Comparison of ENCODE assay signal across 13 cellular contexts in genomic region chr2:172458561-172459124, GRCh38.
"Had no signal": no experiment of that assay in that cellular context is flagged by ENCODE, and none has a peak within 500 bp of the region (broad histone marks: within the 10 kb centered on the region; RNA-seq: fewer than 3 reads in every experiment).

No MANE protein-coding gene starts in this region.

- H3K27me3 ChIP-seq: right atrium auricular region had no signal

- H3K27ac Mint-ChIP-seq: activated CD4-positive, alpha-beta T cell treated with anti-CD3 and anti-CD28 coated beads, Interleukin-2, amount 10 ng/mL, durations not matched to agents 24 days and 14 days; dendritic cell treated with granulocyte-macrophage colony-stimulating factor and Interleukin-4, amounts not matched to agents 40 ng/mL and 50 ng/mL, for 4 days had no signal

- H3K4me3 Mint-ChIP-seq: activated CD4-positive, alpha-beta T cell treated with anti-CD3 and anti-CD28 coated beads, Interleukin-2, amount 10 ng/mL, durations not matched to agents 24 days and 14 days; central memory CD8-positive, alpha-beta T cell; dendritic cell treated with granulocyte-macrophage colony-stimulating factor and Interleukin-4, amounts not matched to agents 40 ng/mL and 50 ng/mL, for 4 days; effector memory CD8-positive, alpha-beta T cell; stimulated activated naive CD8-positive, alpha-beta T cell treated with anti-CD3 and anti-CD28 coated beads, Interleukin-15, amount 100 ng/mL, for 72 hours had no signal

- ATAC-seq: effector memory CD8-positive, alpha-beta T cell; stimulated activated naive CD8-positive, alpha-beta T cell treated with anti-CD3 and anti-CD28 coated beads, Interleukin-15, amount 100 ng/mL, for 72 hours had no signal

- H3K27me3 Mint-ChIP-seq: central memory CD8-positive, alpha-beta T cell; effector memory CD8-positive, alpha-beta T cell; stimulated activated naive CD8-positive, alpha-beta T cell treated with anti-CD3 and anti-CD28 coated beads, Interleukin-15, amount 100 ng/mL, for 72 hours had no signal

- H3K4me3 ChIP-seq: right atrium auricular region, skin epidermis had no signal

- H3K36me3 ChIP-seq: right atrium auricular region had no signal

- DNase-seq: activated CD4-positive, alpha-beta T cell treated with anti-CD3 and anti-CD28 coated beads, Interleukin-2, amount 10 ng/mL, durations not matched to agents 24 days and 14 days; activated CD8-positive, alpha-beta memory T cell treated with anti-CD3 and anti-CD28 coated beads for 24 hours; activated effector memory CD4-positive, alpha-beta T cell treated with Interleukin-2 at 50 U/mL for 16 hours; activated T-cell treated with anti-CD3 and anti-CD28 coated beads for 4 hours; effector memory CD8-positive, alpha-beta T cell; kidney glomerular epithelial cell; stimulated activated CD4-positive, alpha-beta T cell treated with anti-CD3 and anti-CD28 coated beads, Interleukin-4, amount 100 ng/mL, for 4 hours; stimulated activated naive CD8-positive, alpha-beta T cell treated with anti-CD3 and anti-CD28 coated beads, Interleukin-15, amount 100 ng/mL, for 72 hours; T-helper 9 cell had no signal

- H3K27ac ChIP-seq: right atrium auricular region, skin epidermis had no signal

- H3K9me3 Mint-ChIP-seq: activated CD4-positive, alpha-beta T cell treated with anti-CD3 and anti-CD28 coated beads, Interleukin-2, amount 10 ng/mL, durations not matched to agents 24 days and 14 days; central memory CD8-positive, alpha-beta T cell; dendritic cell treated with granulocyte-macrophage colony-stimulating factor and Interleukin-4, amounts not matched to agents 40 ng/mL and 50 ng/mL, for 4 days; effector memory CD8-positive, alpha-beta T cell; stimulated activated naive CD8-positive, alpha-beta T cell treated with anti-CD3 and anti-CD28 coated beads, Interleukin-15, amount 100 ng/mL, for 72 hours had no signal
